20 cellular contexts compared by ENCODE assay signal in genomic region chr5:1867815-1868143, GRCh38. TPM values are rescaled to one million over a fixed set of nuclear protein-coding genes. Genes with fewer than 3 reads are reported as not detected.
"Had no signal": no experiment of that assay in that cellular context is flagged by ENCODE, and none has a peak within 500 bp of the region (broad histone marks: within the 10 kb centered on the region; RNA-seq: fewer than 3 reads in every experiment).

No MANE protein-coding gene starts in this region.

- H3K4me1 ChIP-seq: SJSA1 had no signal

- H3K36me3 ChIP-seq: SJSA1 had no signal

- H3K9me3 ChIP-seq: SJSA1 had no signal

- DNase-seq: KBM-7, MV-4-11, NCI-H1048, NCI-H1105, NCI-H1436 treated with DMSO at 0.1 percent for 48 hours, NCI-H1694, NCI-H2081 treated with DMSO at 0.1 percent for 48 hours, NCI-H2171, NCI-H226, NCI-H446, NCI-H510A, NCI-H524 treated with DMSO at 0.1 percent for 48 hours, NCI-H774, Right ventricle myocardium superior, RPMI8226, SIG-M5 had no signal

- H3K27ac ChIP-seq: SJSA1, SK-N-MC had no signal

- H3K4me3 ChIP-seq: SJSA1, SK-N-MC had no signal

RNA-seq across cellular contexts. Expression of gene IRX4, which starts 14.9 kb away (rescaled TPM):
- total RNA-seq: HT-29, LHCN-M2, SJSA1 had no signal
